ENCODE assay signal across 27 cellular contexts in the genomic region with DNA sequence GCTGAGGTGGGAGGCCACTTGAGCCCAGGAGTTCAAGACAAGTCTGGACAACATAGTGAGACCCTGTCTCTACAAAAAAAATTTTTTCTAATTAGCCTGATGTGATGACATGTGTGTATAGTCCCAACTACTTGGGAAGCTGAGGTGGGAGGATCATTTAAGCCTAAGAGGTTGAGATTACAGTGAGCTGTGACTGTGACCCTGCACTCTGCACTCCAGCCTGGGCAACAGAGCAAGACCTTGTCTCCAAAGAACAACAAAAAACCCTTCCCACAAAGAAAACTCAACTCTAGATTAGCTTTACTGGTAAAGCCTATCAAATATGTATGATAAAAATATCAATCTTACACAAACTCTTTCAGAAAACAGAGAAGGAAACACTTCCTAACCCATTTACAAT.
"Had no signal": no experiment of that assay in that cellular context is flagged by ENCODE, and none has a peak within 500 bp of the region (broad histone marks: within the 10 kb centered on the region; RNA-seq: fewer than 3 reads in every experiment).

No MANE protein-coding gene starts in this region.

- H3K9me3 ChIP-seq: left lung, lower lobe of right lung, neutrophil, sigmoid colon, spleen, suprapubic skin, thoracic aorta, tibial nerve, vagina had no signal

- H3K27me3 ChIP-seq: heart right ventricle, hepatocyte, left lung, neural progenitor cell, neutrophil, sigmoid colon, spleen, suprapubic skin, tibial nerve, vagina had no signal

- H2AFZ ChIP-seq: hepatocyte, neural progenitor cell, parathyroid adenoma had no signal

- H3K36me3 ChIP-seq: lower lobe of right lung, neutrophil, vagina had no signal

- H3K4me2 ChIP-seq: hepatocyte, neural progenitor cell had no signal

- H3K4me3 ChIP-seq: heart right ventricle, hepatocyte, left lung, lower lobe of right lung, neural progenitor cell, sigmoid colon, spleen, suprapubic skin, thoracic aorta, tibial nerve, vagina had no signal

- ATAC-seq: heart right ventricle; left lung; lower lobe of right lung; naive thymus-derived CD8-positive, alpha-beta T cell; right cardiac atrium; stimulated activated effector memory CD8-positive, alpha-beta T cell treated with anti-CD3 and anti-CD28 coated beads, Interleukin-12 subunit alpha, Interleukin-12 subunit beta, amount 100 ng/mL, for 72 hours had no signal

- H3K27ac Mint-ChIP-seq: nephron; neural progenitor cell; stimulated activated effector memory CD8-positive, alpha-beta T cell treated with anti-CD3 and anti-CD28 coated beads, Interleukin-12 subunit alpha, Interleukin-12 subunit beta, amount 100 ng/mL, for 72 hours; stimulated activated naive CD8-positive, alpha-beta T cell treated with anti-CD3 and anti-CD28 coated beads, Interleukin-15, Interleukin-2, amounts not matched to agents 100 ng/mL and 50 ng/mL, for 24 hours; type B pancreatic cell had no signal

- H3K9ac ChIP-seq: neural progenitor cell, parathyroid adenoma had no signal

- H3K9me3 Mint-ChIP-seq: naive thymus-derived CD8-positive, alpha-beta T cell; stimulated activated effector memory CD8-positive, alpha-beta T cell treated with anti-CD3 and anti-CD28 coated beads, Interleukin-12 subunit alpha, Interleukin-12 subunit beta, amount 100 ng/mL, for 72 hours; stimulated activated naive CD8-positive, alpha-beta T cell treated with anti-CD3 and anti-CD28 coated beads, Interleukin-15, Interleukin-2, amounts not matched to agents 100 ng/mL and 50 ng/mL, for 24 hours had no signal

- H3K4me1 Mint-ChIP-seq: nephron, neural progenitor cell had no signal

- H3K27ac ChIP-seq: heart right ventricle, hepatocyte, left lung, lower lobe of right lung, neural progenitor cell, neutrophil, parathyroid adenoma, sigmoid colon, spleen, suprapubic skin, thoracic aorta, tibial nerve, vagina had no signal

- H3K4me1 ChIP-seq: lower lobe of right lung, neural progenitor cell, parathyroid adenoma, suprapubic skin had no signal

- H3K4me3 Mint-ChIP-seq: nephron; neural progenitor cell; stimulated activated effector memory CD8-positive, alpha-beta T cell treated with anti-CD3 and anti-CD28 coated beads, Interleukin-12 subunit alpha, Interleukin-12 subunit beta, amount 100 ng/mL, for 72 hours; stimulated activated naive CD8-positive, alpha-beta T cell treated with anti-CD3 and anti-CD28 coated beads, Interleukin-15, Interleukin-2, amounts not matched to agents 100 ng/mL and 50 ng/mL, for 24 hours; type B pancreatic cell had no signal

- DNase-seq: heart right ventricle; islet precursor cell; left lung; lower lobe of right lung; mammary epithelial cell; mesenchymal stem cell; naive thymus-derived CD8-positive, alpha-beta T cell; occipital lobe; retina; right cardiac atrium; sigmoid colon; small intestine; spleen; stimulated activated CD4-positive, alpha-beta T cell treated with anti-CD3 and anti-CD28 coated beads, Interleukin-4, amount 100 ng/mL, for 24 hours; stimulated activated naive CD4-positive, alpha-beta T cell had no signal

- H3K27me3 Mint-ChIP-seq: naive thymus-derived CD8-positive, alpha-beta T cell; stimulated activated naive CD8-positive, alpha-beta T cell treated with anti-CD3 and anti-CD28 coated beads, Interleukin-15, Interleukin-2, amounts not matched to agents 100 ng/mL and 50 ng/mL, for 24 hours; type B pancreatic cell had no signal
